11 cellular contexts compared by ENCODE assay signal in genomic region chr6:11921017-11921438, GRCh38.
DNase-seq lines count a peak whose midpoint lies in the region; ATAC-seq lines count a peak whose summit lies in the region.
"Had no signal": no experiment of that assay in that cellular context is flagged by ENCODE, and none has a peak within 500 bp of the region (broad histone marks: within the 10 kb centered on the region; RNA-seq: fewer than 3 reads in every experiment).

No MANE protein-coding gene starts in this region.

- no peaks in the 10 kb centered on the region for H3K27me3 ChIP-seq in mesenchymal stem cell (ENCODE audit: control insufficient read depth in 1 of 2, insufficient read depth in 1 of 2, low read length in 2 of 2)
- H3K27me3 ChIP-seq in aorta (ENCODE audit: control insufficient read depth in 1 of 2, insufficient read depth in 2 of 2, low read length in 1 of 2), result no peaks in the 10 kb centered on the region

- H3K18ac ChIP-seq in mesenchymal stem cell (ENCODE audit: low read depth in 1 of 2, low read length in 2 of 2), result no peak overlapping the region

- no peaks in the 10 kb centered on the region for H3K36me3 ChIP-seq in mesenchymal stem cell (ENCODE audit: control insufficient read depth in 1 of 2, insufficient read depth in 2 of 2, low read depth in 1 of 2, low read length in 2 of 2)
- H3K36me3 ChIP-seq in aorta (ENCODE audit: control insufficient read depth in 1 of 2, insufficient read depth in 2 of 2, low read length in 1 of 2), result no peaks in the 10 kb centered on the region

- H3K4me3 Mint-ChIP-seq in T-helper 2 cell treated with Interferon-gamma antibody and Interleukin-4, amounts not matched to agents 5 μg/mL and 100 μg/mL, for 36 hours, result no peak overlapping the region

- DNase-seq in DMS53 (lab: John Stamatoyannopoulos, UW) (peak; percentile 9), DMS53 treated with DMSO at 0.1 percent for 48 hours (lab: John Stamatoyannopoulos, UW; ENCODE audit: unreplicated experiment) (no peak), dermis blood vessel endothelial cell (peak; percentile 40), mesenchymal stem cell (peak; percentile 96), aorta (peak; percentile 86 to 88)
- no peak for DNase-seq in activated naive CD4-positive, alpha-beta T cell treated with Interleukin-2 at 50 U/mL for 16 hours
- no peak for DNase-seq in T-helper 2 cell treated with Interferon-gamma antibody and Interleukin-4, amounts not matched to agents 5 μg/mL and 100 μg/mL, for 36 hours (ENCODE audit: low spot score)
- DNase-seq: activated CD8-positive, alpha-beta memory T cell treated with anti-CD3 and anti-CD28 coated beads, Interleukin-2, amount 50 U/mL, for 4 hours; NCI-H2227 treated with DMSO at 0.1 percent for 48 hours had no signal

- H3K4me2 ChIP-seq in mesenchymal stem cell (ENCODE audit: low read length, poor library complexity, severe bottlenecking), result no peak overlapping the region

- no peak overlapping the region for H3K14ac ChIP-seq in mesenchymal stem cell (ENCODE audit: low read length in 2 of 2)

- H3K4me1 Mint-ChIP-seq in T-helper 2 cell treated with Interferon-gamma antibody and Interleukin-4, amounts not matched to agents 5 μg/mL and 100 μg/mL, for 36 hours (ENCODE audit: low read depth), result no peaks in the 10 kb centered on the region

- H3K27me3 Mint-ChIP-seq in T-helper 2 cell treated with Interferon-gamma antibody and Interleukin-4, amounts not matched to agents 5 μg/mL and 100 μg/mL, for 36 hours (ENCODE audit: low read depth), result peaks cover 2% of the 10 kb centered on the region

- WGBS in mesenchymal stem cell, result 12% methylated on average over 4 of the region's 5 CpGs
- WGBS in aorta, 2 donors, result 7 to 11% methylated on average over 5 of the region's 5 CpGs

- no peak overlapping the region for H2AFZ ChIP-seq in mesenchymal stem cell (ENCODE audit: low read depth, low read length)

- H2BK5ac ChIP-seq in mesenchymal stem cell (ENCODE audit: low read depth, low read length, poor library complexity, severe bottlenecking), result no peak overlapping the region

- H3K4me3 ChIP-seq in mesenchymal stem cell (ENCODE audit: insufficient read depth in 1 of 2, low read depth in 1 of 2, low read length in 2 of 2) (no peak overlapping the region), aorta (ENCODE audit: low read length in 2 of 2) (no peak overlapping the region)

- H2AK5ac ChIP-seq in mesenchymal stem cell (ENCODE audit: low read length, severe bottlenecking), result no peak overlapping the region

- H3K23ac ChIP-seq in mesenchymal stem cell (ENCODE audit: low read length in 2 of 2), result no peak overlapping the region

- H4K91ac ChIP-seq in mesenchymal stem cell (ENCODE audit: low read length), result no peak overlapping the region

- peak overlapping the region; percentile 47 for H4K8ac ChIP-seq in mesenchymal stem cell (ENCODE audit: low read length)

- no peak overlapping the region for H2BK120ac ChIP-seq in mesenchymal stem cell (ENCODE audit: low read depth, low read length)

- H2BK15ac ChIP-seq in mesenchymal stem cell (ENCODE audit: low read depth, poor library complexity, severe bottlenecking), result no peak overlapping the region

- H3K9me3 ChIP-seq in mesenchymal stem cell (ENCODE audit: control insufficient read depth, low read length) (no peaks in the 10 kb centered on the region), aorta (ENCODE audit: control insufficient read depth, low read length) (no peaks in the 10 kb centered on the region)

- H3K4me1 ChIP-seq in mesenchymal stem cell (ENCODE audit: control insufficient read depth, insufficient read depth, low read depth, low read length), result peaks cover 13% of the 10 kb centered on the region
- no peaks in the 10 kb centered on the region for H3K4me1 ChIP-seq in aorta (ENCODE audit: control insufficient read depth in 1 of 2, insufficient read depth in 2 of 2, low read length in 2 of 2)

- H3K9ac ChIP-seq in mesenchymal stem cell (ENCODE audit: low read length), result peak overlapping the region; percentile 77

- H3K27ac ChIP-seq in mesenchymal stem cell (ENCODE audit: low read length, poor library complexity, severe bottlenecking), result peak overlapping the region; percentile 46
- peak overlapping the region in 1 of 2 donors; percentile 36 for H3K27ac ChIP-seq in aorta (ENCODE audit: low read depth in 1 of 2, low read length in 2 of 2)
- H3K27ac ChIP-seq: 22Rv1 had no signal

- peak overlapping the region in 1 of 2 experiments; percentile 90 for H2BK12ac ChIP-seq in mesenchymal stem cell (ENCODE audit: low read length in 2 of 2)

- no peaks in the 10 kb centered on the region for H3K9me3 Mint-ChIP-seq in T-helper 2 cell treated with Interferon-gamma antibody and Interleukin-4, amounts not matched to agents 5 μg/mL and 100 μg/mL, for 36 hours

- no peaks in the 10 kb centered on the region for H3K79me1 ChIP-seq in mesenchymal stem cell (replicated peaks; ENCODE audit: low read length, poor library complexity, severe bottlenecking)

- peak overlapping the region in 1 of 2 experiments; percentile 8 for H3K4ac ChIP-seq in mesenchymal stem cell (ENCODE audit: low read depth in 1 of 2, low read length in 2 of 2)

- no peak overlapping the region for H3K27ac Mint-ChIP-seq in T-helper 2 cell treated with Interferon-gamma antibody and Interleukin-4, amounts not matched to agents 5 μg/mL and 100 μg/mL, for 36 hours

- ATAC-seq in aorta (ENCODE audit: low FRiP score) (peak; percentile 90), HG02759 (IDR thresholded peaks at IDR 0.05; ENCODE audit: unreplicated experiment) (no peak)

- intact Hi-C loops in aorta (cut with DNase I), result loop anchor here in 1 of 2 donors (5.0 kb wide), 1 partner anchor 86 kb away; no protein-coding TSS in a partner anchor

- no peaks in the 10 kb centered on the region for H3K36me3 Mint-ChIP-seq in T-helper 2 cell treated with Interferon-gamma antibody and Interleukin-4, amounts not matched to agents 5 μg/mL and 100 μg/mL, for 36 hours (ENCODE audit: low read depth)

Comparison
In these comparisons a context has a peak if more than half of its experiments do, and no peak if none do; other contexts are left out.
1. DNase-seq: peak in DMS53 (single experiment), dermis blood vessel endothelial cell (single experiment), mesenchymal stem cell (single experiment) and aorta (2 of 2); none in DMS53 treated with DMSO at 0.1 percent for 48 hours (single experiment), activated naive CD4-positive, alpha-beta T cell treated with Interleukin-2 at 50 U/mL for 16 hours (single experiment) and T-helper 2 cell treated with Interferon-gamma antibody and Interleukin-4, amounts not matched to agents 5 μg/mL and 100 μg/mL, for 36 hours (single experiment).